ENCODE assay signal across 22 cellular contexts in the genomic region with DNA sequence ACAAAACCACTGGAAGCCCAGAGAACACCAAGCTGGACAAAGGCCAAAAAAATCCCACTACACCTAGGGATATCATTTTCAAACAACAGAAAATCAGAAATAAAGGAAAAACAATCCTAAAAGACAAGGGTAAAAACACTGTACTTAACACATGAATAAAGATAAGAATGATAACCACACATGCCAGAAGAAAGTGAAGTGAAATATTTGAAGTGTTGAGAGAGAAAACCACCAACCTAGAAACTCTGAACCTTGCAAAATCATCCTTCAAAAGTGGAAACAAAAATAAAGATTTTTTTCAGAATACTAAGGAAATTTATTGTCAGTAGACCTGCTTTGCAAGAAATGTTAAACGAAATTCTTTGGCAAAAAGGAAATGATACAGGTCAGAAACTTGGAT. TPM values are rescaled to one million over a fixed set of nuclear protein-coding genes. Genes with fewer than 3 reads are reported as not detected.
DNase-seq lines count a peak whose midpoint lies in the region; ATAC-seq, FAIRE-seq and TF ChIP-seq lines count a peak whose summit lies in the region.
"Had no signal": no experiment of that assay in that cellular context is flagged by ENCODE, and none has a peak within 500 bp of the region (broad histone marks: within the 10 kb centered on the region; RNA-seq: fewer than 3 reads in every experiment).

No MANE protein-coding gene starts in this region.

- H3K4me1 Mint-ChIP-seq in activated B cell treated with CpG ODN at 0.5 μM for 24 hours = peaks cover 40% of the 10 kb centered on the region

- no peak overlapping the region for H3K4me3 ChIP-seq in BLaER1 treated with 17β-estradiol and CSF1 and Interleukin-3, amounts not matched to agents 10 nM and 100 nM
- H3K4me3 ChIP-seq: body of pancreas, prostate gland, thyroid gland had no signal

- POLR2A ChIA-PET in activated B cell treated with CpG ODN at 0.5 μM for 24 hours (lab: Charles Lee) = no interaction called here

- H3K9ac ChIP-seq in BLaER1 treated with 17β-estradiol and CSF1 and Interleukin-3, amounts not matched to agents 10 nM and 100 nM = no peak overlapping the region

- no peak overlapping the region for H3K4me3 Mint-ChIP-seq in activated B cell treated with CpG ODN at 0.5 μM for 24 hours
- H3K4me3 Mint-ChIP-seq: activated T-cell treated with anti-CD3 and anti-CD28 coated beads, Interleukin-2, amount 50 U/mL, for 4 hours; T-helper 1 cell treated with Interleukin-12 subunit alpha and Interleukin-12 subunit beta and Interleukin-4 antibody, amounts not matched to agents 30 μg/mL and 1 μg/mL, for 36 hours had no signal

- H3K36me3 Mint-ChIP-seq in activated B cell treated with CpG ODN at 0.5 μM for 24 hours (ENCODE audit: low read depth) = peaks cover 29% of the 10 kb centered on the region

- peaks cover 44 to 96% (median 80%) of the 10 kb centered on the region in 11 experiments; a peak in 20 of 22 replicates for H4K20me1 ChIP-seq in BLaER1 treated with 17β-estradiol and CSF1 and Interleukin-3, amounts not matched to agents 10 nM and 100 nM

- ATAC-seq in activated B cell treated with CpG ODN at 0.5 μM for 24 hours (ENCODE audit: low read depth) (no peak), GM21390 (IDR thresholded peaks at IDR 0.05; ENCODE audit: unreplicated experiment) (no peak), left ventricle myocardium superior (no peak), HG02973 (IDR thresholded peaks at IDR 0.05; ENCODE audit: unreplicated experiment) (no peak)
- ATAC-seq: activated T-cell treated with anti-CD3 and anti-CD28 coated beads, Interleukin-2, amount 50 U/mL, for 4 hours; body of pancreas; foreskin keratinocyte had no signal

- H3K36me3 ChIP-seq in BLaER1 treated with 17β-estradiol and CSF1 and Interleukin-3, amounts not matched to agents 10 nM and 100 nM = peaks cover 34 to 55% (median 38%) of the 10 kb centered on the region in 11 experiments
- H3K36me3 ChIP-seq: prostate gland, thyroid gland had no signal

- peaks cover 3 to 19% (median 12%) of the 10 kb centered on the region in 10 experiments; a peak in 15 of 20 replicates for H3K4me1 ChIP-seq in BLaER1 treated with 17β-estradiol and CSF1 and Interleukin-3, amounts not matched to agents 10 nM and 100 nM
- H3K4me1 ChIP-seq: prostate gland had no signal

- H3K4me2 ChIP-seq in BLaER1 treated with 17β-estradiol and CSF1 and Interleukin-3, amounts not matched to agents 10 nM and 100 nM = peak overlapping the region in 6 of 11 experiments; percentile 3 to 36 (median 25); a peak in 6 of 22 replicates

- FAIRE-seq in GM19239 (lab: Jason Lieb, UNC) = peak; percentile 66
- FAIRE-seq: endometrium had no signal

- H3K27me3 Mint-ChIP-seq in activated B cell treated with CpG ODN at 0.5 μM for 24 hours = no peaks in the 10 kb centered on the region

- H3K9me3 ChIP-seq in BLaER1 treated with 17β-estradiol and CSF1 and Interleukin-3, amounts not matched to agents 10 nM and 100 nM (replicated peaks in 1 of 11) = peaks cover 0 to 4% (median 0%) of the 10 kb centered on the region in 11 experiments; a peak in 2 of 22 replicates
- H3K9me3 ChIP-seq: body of pancreas, prostate gland, thyroid gland had no signal

- H3K27ac Mint-ChIP-seq in activated B cell treated with CpG ODN at 0.5 μM for 24 hours = peak overlapping the region; percentile 59
- H3K27ac Mint-ChIP-seq: T-helper 1 cell treated with Interleukin-12 subunit alpha and Interleukin-12 subunit beta and Interleukin-4 antibody, amounts not matched to agents 30 μg/mL and 1 μg/mL, for 36 hours had no signal

- no peak overlapping the region for H3K27ac ChIP-seq in BLaER1 treated with 17β-estradiol and CSF1 and Interleukin-3, amounts not matched to agents 10 nM and 100 nM
- H3K27ac ChIP-seq: body of pancreas, foreskin keratinocyte, prostate gland, RWPE1, thyroid gland had no signal

- TF ChIP-seq CTCF in activated B cell treated with CpG ODN at 0.5 μM for 24 hours (IDR thresholded peaks at IDR 0.05) = no peak

- intact Hi-C loops in activated B cell treated with CpG ODN at 0.5 μM for 24 hours (cut with micrococcal nuclease) = no loop called here
- intact Hi-C loops in left ventricle myocardium superior (cut with micrococcal nuclease) = no loop called here

- no peaks in the 10 kb centered on the region for H3K27me3 ChIP-seq in BLaER1 treated with 17β-estradiol and CSF1 and Interleukin-3, amounts not matched to agents 10 nM and 100 nM
- H3K27me3 ChIP-seq: body of pancreas, foreskin keratinocyte, thyroid gland had no signal

- no peaks in the 10 kb centered on the region for H3K9me3 Mint-ChIP-seq in activated B cell treated with CpG ODN at 0.5 μM for 24 hours
- H3K9me3 Mint-ChIP-seq: activated T-cell treated with anti-CD3 and anti-CD28 coated beads, Interleukin-2, amount 50 U/mL, for 4 hours; T-helper 1 cell treated with Interleukin-12 subunit alpha and Interleukin-12 subunit beta and Interleukin-4 antibody, amounts not matched to agents 30 μg/mL and 1 μg/mL, for 36 hours had no signal

- CTCF ChIA-PET in activated B cell treated with CpG ODN at 0.5 μM for 24 hours (lab: Charles Lee) = no interaction called here

- DNase-seq in GM19239 (ENCODE audit: insufficient read length, low spot score) (no peak), activated B cell treated with CpG ODN at 0.5 μM for 24 hours (no peak), iris pigment epithelial cell (ENCODE audit: low read depth) (peak; percentile 25), left ventricle myocardium superior (no peak), dermis blood vessel endothelial cell (no peak)
- DNase-seq: activated CD4-positive, alpha-beta T cell treated with anti-CD3 and anti-CD28 coated beads for 4 hours; activated T-cell treated with anti-CD3 and anti-CD28 coated beads, Interleukin-2, amount 50 U/mL, for 4 hours; body of pancreas; foreskin keratinocyte; KBM-7; midbrain; NCI-H187; NCI-H69; stimulated activated CD4-positive, alpha-beta T cell treated with anti-CD3 and anti-CD28 coated beads, Interleukin-15, amount 100 ng/mL, for 24 hours; thyroid gland had no signal

RNA-seq across cellular contexts. Expression of a gene that starts 45.1 kb away (rescaled TPM):
- total RNA-seq in activated B cell treated with CpG ODN at 0.5 μM for 24 hours (72.9 and 76.4 TPM in 2 replicates), left ventricle myocardium superior (59.8 TPM), dermis blood vessel endothelial cell (36.4 and 63.3 TPM in 2 replicates)

RNA-seq across cellular contexts. Expression of a gene that starts 53.8 kb away (rescaled TPM):
- 8.0 and 8.1 TPM in 2 replicates for total RNA-seq in activated B cell treated with CpG ODN at 0.5 μM for 24 hours
- 2.9 TPM for total RNA-seq in left ventricle myocardium superior
- total RNA-seq in dermis blood vessel endothelial cell = 4.6 and 4.8 TPM in 2 replicates
